In genomic region chr5:104472811-104473210, GRCh38 we compare ENCODE assay signal across 2 cellular contexts.
"Had no signal": no experiment of that assay in that cellular context is flagged by ENCODE, and none has a peak within 500 bp of the region (broad histone marks: within the 10 kb centered on the region; RNA-seq: fewer than 3 reads in every experiment).

No MANE protein-coding gene starts in this region.

- DNase-seq: GDM1, GF-D8 had no signal
